Comparison of ENCODE assay signal across 20 cellular contexts in genomic region chr13:25421602-25422001, GRCh38.
"Had no signal": no experiment of that assay in that cellular context is flagged by ENCODE, and none has a peak within 500 bp of the region (broad histone marks: within the 10 kb centered on the region; RNA-seq: fewer than 3 reads in every experiment).

No MANE protein-coding gene starts in this region.

- H3K4me3 ChIP-seq: SJSA1 had no signal

- DNase-seq: activated CD4-positive, alpha-beta T cell treated with anti-CD3 and anti-CD28 coated beads for 4 hours; activated CD8-positive, alpha-beta memory T cell treated with anti-CD3 and anti-CD28 coated beads, Interleukin-2, amount 50 U/mL, for 4 hours; activated CD8-positive, alpha-beta T cell treated with anti-CD3 and anti-CD28 coated beads for 36 hours; activated gamma-delta T cell treated with Interleukin-2 at 50 U/mL for 16 hours; activated naive CD4-positive, alpha-beta T cell treated with anti-CD3 and anti-CD28 coated beads, Interleukin-2, amount 10 ng/mL, durations not matched to agents 7 days and 5 days; activated naive CD8-positive, alpha-beta T cell treated with anti-CD3 and anti-CD28 coated beads for 36 hours; activated T-cell treated with anti-CD3 and anti-CD28 coated beads, Interleukin-2, amount 50 U/mL, for 72 hours; brain microvascular endothelial cell; KBM-7; NCI-H146; NCI-H187 treated with DMSO at 0.1 percent for 48 hours; NCI-H2081 treated with DMSO at 0.1 percent for 48 hours; NCI-H345; NCI-H510A; NCI-H526 treated with DMSO at 0.1 percent for 48 hours; NCI-H82; PC-3; SHP77; SW 1271 had no signal
